ENCODE assay signal across 7 cellular contexts in the genomic region with DNA sequence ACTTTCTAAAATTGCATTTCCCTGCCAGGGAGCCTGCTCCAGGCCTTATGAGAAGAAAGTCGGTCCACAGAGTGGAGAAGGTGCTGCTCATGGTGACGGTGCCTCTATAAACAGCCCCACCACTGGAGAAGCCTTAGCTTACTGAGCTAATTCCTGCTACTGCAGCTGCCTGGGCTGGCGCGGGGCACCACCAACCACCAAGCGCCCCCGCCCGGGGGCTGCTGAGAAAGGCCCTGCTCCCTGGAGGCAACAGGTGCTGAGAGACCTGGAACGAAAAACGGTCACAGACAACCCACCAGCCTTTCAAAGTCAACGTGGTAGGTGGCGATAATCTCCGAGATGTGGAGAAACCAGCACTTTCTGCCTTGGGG. TPM values are rescaled to one million over a fixed set of nuclear protein-coding genes. Genes with fewer than 3 reads are reported as not detected.
DNase-seq lines count a peak whose midpoint lies in the region; ATAC-seq, FAIRE-seq and TF ChIP-seq lines count a peak whose summit lies in the region.

No MANE protein-coding gene starts in this region.

- peak overlapping the region; percentile 86 for H3K4me2 ChIP-seq in K562 (ENCODE audit: insufficient read depth, low read length)

- H3K9ac ChIP-seq in K562 (ENCODE audit: insufficient read depth in 1 of 2, low read depth in 2 of 2, low read length in 2 of 2): peak overlapping the region; percentile 77 to 96
- no peak overlapping the region for H3K9ac ChIP-seq in muscle layer of colon (ENCODE audit: low read length)

- H3K27ac ChIP-seq in K562 (ENCODE audit: extremely low read depth, low read depth, low read length) (peak overlapping the region; percentile 74), muscle layer of colon (ENCODE audit: low read depth, low read length) (peak overlapping the region; percentile 85)

- H3K4me1 ChIP-seq in K562 (replicated peaks in 1 of 2; ENCODE audit: control insufficient read depth in 2 of 2, insufficient read depth in 2 of 2, low read length in 2 of 2): peaks cover 32 to 62% of the 10 kb centered on the region in 2 experiments
- peaks cover 39% of the 10 kb centered on the region for H3K4me1 ChIP-seq in muscle layer of colon (ENCODE audit: insufficient read depth, low read length)

- TF ChIP-seq RAD21 in K562 (CRISPR knock-in tag; conservative IDR thresholded peaks at IDR 0.05 in 1 of 2, IDR thresholded peaks at IDR 0.05 in 1 of 2): peak in 1 of 2 experiments; percentile 18; a peak in 2 of 4 replicates

- H3K4me3 ChIP-seq in GM12875 (ENCODE audit: low read depth, low read length): peak overlapping the region; percentile 100
- peak overlapping the region; percentile 84 for H3K4me3 ChIP-seq in K562
- H3K4me3 ChIP-seq in muscle layer of colon (ENCODE audit: low read depth in 1 of 2, low read length in 2 of 2): peak overlapping the region; percentile 41 to 94

- H2AFZ ChIP-seq in K562 (ENCODE audit: low read depth, low read length): no peak overlapping the region

- 2% methylated on average over 8 of the region's 12 CpGs for WGBS in K562 (ENCODE audit: insufficient coverage, low coverage, missing lambda C conversion rate)

- H4K20me1 ChIP-seq in K562 (replicated peaks; ENCODE audit: control insufficient read depth, insufficient read depth, low read length): peaks cover 53% of the 10 kb centered on the region

- in situ Hi-C loops in K562 (cut with MboI): no loop called here

- H3K27me3 ChIP-seq in K562 (ENCODE audit: control insufficient read depth in 2 of 2, insufficient read depth in 2 of 2, low read length in 2 of 2) (no peaks in the 10 kb centered on the region), muscle layer of colon (ENCODE audit: control insufficient read depth in 1 of 2, insufficient read depth in 2 of 2, low read length in 2 of 2) (peaks cover 0 to 8% of the 10 kb centered on the region in 2 donors)

- no peaks in the 10 kb centered on the region for H3K9me3 ChIP-seq in K562 (replicated peaks; ENCODE audit: control insufficient read depth, insufficient read depth, low read depth, low read length)
- peaks cover 4% of the 10 kb centered on the region for H3K9me3 ChIP-seq in muscle layer of colon (ENCODE audit: low read length)

- intact Hi-C loops in K562 (cut with micrococcal nuclease): no loop called here

- no peak for TF ChIP-seq POLR2A in K562 (conservative IDR thresholded peaks at IDR 0.05)

- CTCF ChIA-PET in K562 (lab: Yijun Ruan, JAX; ENCODE audit: low intra/inter-chr PET ratio): no interaction called here

- FAIRE-seq in K562 (lab: Jason Lieb, UNC): peak; percentile 76
- FAIRE-seq in frontal cortex (lab: Jason Lieb, UNC): no peak

- H3K36me3 ChIP-seq in K562 (ENCODE audit: control insufficient read depth, insufficient read depth, low read length): peaks cover 58% of the 10 kb centered on the region; the same call in 2 of the 3 replicates
- peaks cover 4% of the 10 kb centered on the region for H3K36me3 ChIP-seq in muscle layer of colon (ENCODE audit: insufficient read depth, low read length)

- TF ChIP-seq CTCF in GM12875 (IDR thresholded peaks at IDR 0.05; ENCODE audit: borderline replicate concordance, insufficient read depth, low read depth, low read length): 0 out of 2 replicates have a peak, but pooled peaks have one; percentile 3
- TF ChIP-seq CTCF in K562 (IDR thresholded peaks at IDR 0.05 in 2 of 3, conservative IDR thresholded peaks at IDR 0.05 in 1 of 3; ENCODE audit: insufficient read depth in 2 of 3, low read depth in 1 of 3, low read length in 3 of 3): peak; percentile 23 to 41 (median 33); a peak in 5 of 6 replicates

- POLR2A ChIA-PET in K562 (lab: Yijun Ruan, JAX): interaction anchor here (0.7 to 3.1 kb wide), 5 partner anchors 11 to 407 kb away, joined by 3 to 24 read pairs (median 17); no protein-coding TSS in a partner anchor

- TF ChIP-seq EP300 in K562 (IDR thresholded peaks at IDR 0.05; ENCODE audit: low read length): no peak

- ATAC-seq in K562 (peak; percentile 2; the same call in 1 of the 3 replicates), HG02678 (IDR thresholded peaks at IDR 0.05; ENCODE audit: unreplicated experiment) (no peak), HG02623 (IDR thresholded peaks at IDR 0.05; ENCODE audit: unreplicated experiment) (no peak)

- peaks cover 87% of the 10 kb centered on the region for H3K79me2 ChIP-seq in K562 (ENCODE audit: control insufficient read depth, insufficient read depth, low read length)

- no TSS peak for BruUV-seq in K562 (replicated peaks; lab: Mats Ljungman, UMichigan)

- H3K9me1 ChIP-seq in K562 (ENCODE audit: control insufficient read depth, insufficient read depth, low read length): peaks cover 5% of the 10 kb centered on the region

- DNase-seq in NCI-H2107 (lab: John Stamatoyannopoulos, UW) (peak; percentile 71), K562 (ENCODE audit: extremely low read depth in 1 of 4, low spot score in 3 of 4) (peak in 2 of 4 experiments; percentile 38 to 75), frontal cortex (ENCODE audit: low spot score in 2 of 2) (no peak)

RNA-seq across cellular contexts. Expression of a gene that starts 2.9 kb away (rescaled TPM):
- total RNA-seq in K562 (2011; cell fraction: chromatin; rRNA removed; ENCODE audit: low replicate concordance): 39.3 and 72.5 TPM in 2 replicates
- 41.0 and 46.2 TPM in 2 replicates for total RNA-seq in K562 (2011; cell fraction: nucleolus; rRNA removed)
- 38.1 and 43.2 TPM in 2 replicates for total RNA-seq in K562 (2011; cell fraction: nucleoplasm; rRNA removed)
- total RNA-seq in K562 (2014; rRNA removed): 39.2 and 59.3 TPM in 2 replicates
- 9.1 and 10.3 TPM in 2 replicates for total RNA-seq in K562 (2014; rRNA removed; fragmentation: Illumina TruSeq; extraction: Trizol)
- total RNA-seq in K562 (2015; rRNA removed; fragmentation: Illumina TruSeq; extraction: Trizol): 17.1 and 23.4 TPM in 2 replicates
- 121 and 133 TPM in 2 replicates for total RNA-seq in K562 (2021)
- 5.9 and 8.7 TPM in 2 replicates for polyA plus RNA-seq in K562 (2011; rRNA removed)
- polyA plus RNA-seq in K562 (2011; cell fraction: cytosol; rRNA removed): 11.3 and 17.7 TPM in 2 replicates
- polyA plus RNA-seq in K562 (2011; cell fraction: nucleus; rRNA removed): 39.1 and 51.6 TPM in 2 replicates
- 37.4 and 57.1 TPM in 2 replicates for polyA plus RNA-seq in K562 (2012)
- 45.3 and 68.0 TPM in 2 replicates for polyA plus RNA-seq in K562 (2014; fragmentation: Illumina TruSeq; extraction: Trizol)
- polyA plus RNA-seq in K562 (2014; fragmentation: Nextera tagmentation; extraction: Ambion mirVana): 10 to 100 TPM in 1 of 2 experiments, 1 to 10 TPM in 1; 2.8 to 10.5 TPM
- polyA plus RNA-seq in K562 (2014; rRNA removed): 44.8 and 45.2 TPM in 2 replicates
- polyA minus RNA-seq in K562 (2011; rRNA and poly(A)+ RNA removed): 4.5 and 6.6 TPM in 2 replicates
- 55.8 and 74.4 TPM in 2 replicates for polyA minus RNA-seq in K562 (2011; cell fraction: cytosol; rRNA and poly(A)+ RNA removed)
- polyA minus RNA-seq in K562 (2011; cell fraction: nucleus; rRNA and poly(A)+ RNA removed): 14.8 and 15.6 TPM in 2 replicates
- total RNA-seq in frontal cortex: 9.4 TPM

RNA-seq across cellular contexts. Expression of a gene that starts 3.8 kb away (rescaled TPM):
- total RNA-seq in K562 (2011; cell fraction: chromatin; rRNA removed; ENCODE audit: low replicate concordance): 4.7 and 15.6 TPM in 2 replicates
- total RNA-seq in K562 (2011; cell fraction: nucleolus; rRNA removed): 17.4 and 21.8 TPM in 2 replicates
- total RNA-seq in K562 (2011; cell fraction: nucleoplasm; rRNA removed): 9.3 and 9.5 TPM in 2 replicates
- total RNA-seq in K562 (2014; rRNA removed): 3.3 and 5.1 TPM in 2 replicates
- 0.93 and 1.2 TPM in 2 replicates for total RNA-seq in K562 (2014; rRNA removed; fragmentation: Illumina TruSeq; extraction: Trizol)
- total RNA-seq in K562 (2015; rRNA removed; fragmentation: Illumina TruSeq; extraction: Trizol): 1.1 and 1.6 TPM in 2 replicates
- total RNA-seq in K562 (2021): 6.4 and 8.5 TPM in 2 replicates
- polyA plus RNA-seq in K562 (2011; rRNA removed): 5.6 and 8.1 TPM in 2 replicates
- 12.5 and 24.6 TPM in 2 replicates for polyA plus RNA-seq in K562 (2011; cell fraction: cytosol; rRNA removed)
- 6.3 and 6.4 TPM in 2 replicates for polyA plus RNA-seq in K562 (2011; cell fraction: nucleus; rRNA removed)
- 3.9 and 12.2 TPM in 2 replicates for polyA plus RNA-seq in K562 (2012)
- polyA plus RNA-seq in K562 (2014; fragmentation: Illumina TruSeq; extraction: Trizol): 1.2 and 2.0 TPM in 2 replicates
- polyA plus RNA-seq in K562 (2014; fragmentation: Nextera tagmentation; extraction: Ambion mirVana): 1 to 10 TPM in 1 of 2 experiments, under 1 TPM in 1; 0.13 to 1.1 TPM
- polyA plus RNA-seq in K562 (2014; rRNA removed): 4.0 TPM in 2 replicates
- polyA minus RNA-seq in K562 (2011; rRNA and poly(A)+ RNA removed): 3.7 and 4.9 TPM in 2 replicates
- 5.6 and 6.4 TPM in 2 replicates for polyA minus RNA-seq in K562 (2011; cell fraction: cytosol; rRNA and poly(A)+ RNA removed)
- 1.3 and 1.8 TPM in 2 replicates for polyA minus RNA-seq in K562 (2011; cell fraction: nucleus; rRNA and poly(A)+ RNA removed)
- total RNA-seq in frontal cortex: 1.6 TPM

RNA-seq across cellular contexts. Expression of a gene that starts 24.3 kb away (rescaled TPM):
- total RNA-seq in K562 (2011; cell fraction: chromatin; rRNA removed; ENCODE audit: low replicate concordance): 14.9 and 45.4 TPM in 2 replicates
- total RNA-seq in K562 (2011; cell fraction: nucleolus; rRNA removed): 31.0 and 32.8 TPM in 2 replicates
- total RNA-seq in K562 (2011; cell fraction: nucleoplasm; rRNA removed): 15.7 and 24.1 TPM in 2 replicates
- total RNA-seq in K562 (2014; rRNA removed): 8.4 and 9.5 TPM in 2 replicates
- 2.7 and 4.0 TPM in 2 replicates for total RNA-seq in K562 (2014; rRNA removed; fragmentation: Illumina TruSeq; extraction: Trizol)
- 12.3 and 13.4 TPM in 2 replicates for total RNA-seq in K562 (2015; rRNA removed; fragmentation: Illumina TruSeq; extraction: Trizol)
- 9.6 and 14.8 TPM in 2 replicates for total RNA-seq in K562 (2021)
- 12.7 and 16.4 TPM in 2 replicates for polyA plus RNA-seq in K562 (2011; rRNA removed)
- 21.2 and 25.6 TPM in 2 replicates for polyA plus RNA-seq in K562 (2011; cell fraction: cytosol; rRNA removed)
- polyA plus RNA-seq in K562 (2011; cell fraction: nucleus; rRNA removed): 48.7 and 48.8 TPM in 2 replicates
- polyA plus RNA-seq in K562 (2012): 24.3 and 60.0 TPM in 2 replicates
- 5.6 and 7.3 TPM in 2 replicates for polyA plus RNA-seq in K562 (2014; fragmentation: Illumina TruSeq; extraction: Trizol)
- under 1 TPM in 1 of 2 experiments, not detected in 1; 0.07 TPM for polyA plus RNA-seq in K562 (2014; fragmentation: Nextera tagmentation; extraction: Ambion mirVana)
- polyA plus RNA-seq in K562 (2014; rRNA removed): 11.1 and 11.6 TPM in 2 replicates
- 5.5 and 12.0 TPM in 2 replicates for polyA minus RNA-seq in K562 (2011; rRNA and poly(A)+ RNA removed)
- 7.0 and 13.6 TPM in 2 replicates for polyA minus RNA-seq in K562 (2011; cell fraction: cytosol; rRNA and poly(A)+ RNA removed)
- polyA minus RNA-seq in K562 (2011; cell fraction: nucleus; rRNA and poly(A)+ RNA removed): 9.8 and 16.1 TPM in 2 replicates
- 2.4 TPM for total RNA-seq in frontal cortex

RNA-seq across cellular contexts. Expression of a gene that starts 33.9 kb away (rescaled TPM):
- 126 and 302 TPM in 2 replicates for total RNA-seq in K562 (2011; cell fraction: chromatin; rRNA removed; ENCODE audit: low replicate concordance)
- total RNA-seq in K562 (2011; cell fraction: nucleolus; rRNA removed): 207 and 213 TPM in 2 replicates
- total RNA-seq in K562 (2011; cell fraction: nucleoplasm; rRNA removed): 179 and 187 TPM in 2 replicates
- 152 and 196 TPM in 2 replicates for total RNA-seq in K562 (2014; rRNA removed)
- total RNA-seq in K562 (2014; rRNA removed; fragmentation: Illumina TruSeq; extraction: Trizol): 101 and 103 TPM in 2 replicates
- total RNA-seq in K562 (2015; rRNA removed; fragmentation: Illumina TruSeq; extraction: Trizol): 134 and 146 TPM in 2 replicates
- total RNA-seq in K562 (2021): 226 and 231 TPM in 2 replicates
- polyA plus RNA-seq in K562 (2011; rRNA removed): 105 and 117 TPM in 2 replicates
- 174 and 276 TPM in 2 replicates for polyA plus RNA-seq in K562 (2011; cell fraction: cytosol; rRNA removed)
- 211 and 324 TPM in 2 replicates for polyA plus RNA-seq in K562 (2011; cell fraction: nucleus; rRNA removed)
- polyA plus RNA-seq in K562 (2012): 177 and 213 TPM in 2 replicates
- polyA plus RNA-seq in K562 (2014; fragmentation: Illumina TruSeq; extraction: Trizol): 192 and 229 TPM in 2 replicates
- 10 to 100 TPM; 11.1 to 26.5 TPM for polyA plus RNA-seq in K562 (2014; fragmentation: Nextera tagmentation; extraction: Ambion mirVana)
- 250 and 277 TPM in 2 replicates for polyA plus RNA-seq in K562 (2014; rRNA removed)
- 45.9 and 88.5 TPM in 2 replicates for polyA minus RNA-seq in K562 (2011; rRNA and poly(A)+ RNA removed)
- 72.1 and 79.8 TPM in 2 replicates for polyA minus RNA-seq in K562 (2011; cell fraction: cytosol; rRNA and poly(A)+ RNA removed)
- 70.5 and 80.1 TPM in 2 replicates for polyA minus RNA-seq in K562 (2011; cell fraction: nucleus; rRNA and poly(A)+ RNA removed)
- 21.6 TPM for total RNA-seq in frontal cortex

RNA-seq across cellular contexts. Expression of a gene that starts 42.7 kb away (rescaled TPM):
- total RNA-seq in K562 (2011; cell fraction: chromatin; rRNA removed; ENCODE audit: low replicate concordance): 54.8 and 157 TPM in 2 replicates
- total RNA-seq in K562 (2011; cell fraction: nucleolus; rRNA removed): 105 and 155 TPM in 2 replicates
- 55.0 and 81.2 TPM in 2 replicates for total RNA-seq in K562 (2011; cell fraction: nucleoplasm; rRNA removed)
- total RNA-seq in K562 (2014; rRNA removed) (52.7 and 81.2 TPM in 2 replicates), K562 (2014; rRNA removed; fragmentation: Illumina TruSeq; extraction: Trizol) (3.1 and 5.5 TPM in 2 replicates), K562 (2015; rRNA removed; fragmentation: Illumina TruSeq; extraction: Trizol) (32.7 and 36.8 TPM in 2 replicates), K562 (2021) (70.5 and 81.8 TPM in 2 replicates), frontal cortex (5.7 TPM)
- polyA plus RNA-seq in K562 (2011; rRNA removed) (9.6 and 29.7 TPM in 2 replicates), K562 (2014; fragmentation: Illumina TruSeq; extraction: Trizol) (13.5 and 40.2 TPM in 2 replicates), K562 (2014; fragmentation: Nextera tagmentation; extraction: Ambion mirVana) (1 to 10 TPM in 1 of 2 experiments, under 1 TPM in 1; 0.30 to 1.7 TPM), K562 (2014; rRNA removed) (63.7 and 77.8 TPM in 2 replicates)
- 21.0 and 26.6 TPM in 2 replicates for polyA plus RNA-seq in K562 (2011; cell fraction: cytosol; rRNA removed)
- 174 and 259 TPM in 2 replicates for polyA plus RNA-seq in K562 (2011; cell fraction: nucleus; rRNA removed)
- polyA plus RNA-seq in K562 (2012): 59.1 and 135 TPM in 2 replicates
- 3.6 and 6.7 TPM in 2 replicates for polyA minus RNA-seq in K562 (2011; rRNA and poly(A)+ RNA removed)
- polyA minus RNA-seq in K562 (2011; cell fraction: cytosol; rRNA and poly(A)+ RNA removed): 13.5 and 33.9 TPM in 2 replicates
- polyA minus RNA-seq in K562 (2011; cell fraction: nucleus; rRNA and poly(A)+ RNA removed): 26.9 and 53.0 TPM in 2 replicates
